ENCODE assay signal across 3 cellular contexts in the genomic region with DNA sequence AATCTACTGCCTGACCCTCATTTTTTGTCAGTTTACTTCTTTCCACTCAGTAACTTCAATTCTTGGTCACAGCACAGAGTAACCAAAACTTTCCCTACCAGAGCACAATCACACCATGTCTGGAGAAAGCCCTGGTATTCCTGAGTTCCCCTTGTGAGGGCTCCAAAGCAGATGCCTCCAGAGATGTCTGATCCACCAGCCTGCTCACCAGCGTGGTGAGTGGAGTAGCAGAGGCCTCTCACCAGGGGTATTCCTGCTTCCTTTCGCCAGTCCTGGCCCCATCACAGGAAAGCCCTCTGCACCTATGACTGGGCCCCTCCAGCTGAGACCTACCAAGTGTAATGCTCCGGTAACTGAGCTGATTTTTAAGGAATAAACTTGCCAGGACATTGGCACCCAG.
"Had no signal": no experiment of that assay in that cellular context is flagged by ENCODE, and none has a peak within 500 bp of the region (broad histone marks: within the 10 kb centered on the region; RNA-seq: fewer than 3 reads in every experiment).

No MANE protein-coding gene starts in this region.

- H3K4me3 ChIP-seq: GM12878 had no signal

- DNase-seq: GDM1, GF-D8 had no signal

- ATAC-seq: GM12878 had no signal
